23 cellular contexts compared by ENCODE assay signal in the genomic region with DNA sequence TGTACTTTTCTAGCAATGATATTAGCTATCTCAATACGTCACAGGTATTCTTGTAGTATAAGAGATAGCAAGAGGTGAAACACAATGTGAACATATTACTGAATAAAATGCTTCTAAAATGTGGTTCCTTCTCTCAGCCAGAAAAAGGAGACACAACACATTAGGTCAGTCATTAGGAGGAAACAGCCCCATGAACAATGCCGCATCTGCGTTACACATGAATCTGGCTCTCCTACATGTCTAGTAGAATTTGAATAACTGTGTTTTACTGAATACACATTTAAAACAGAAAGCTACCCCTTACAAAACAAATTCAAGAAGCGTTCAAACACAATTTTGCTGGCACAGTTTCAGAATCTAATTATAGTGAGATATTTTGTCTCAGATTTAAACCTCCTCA. TPM values are rescaled to one million over a fixed set of nuclear protein-coding genes. Genes with fewer than 3 reads are reported as not detected.
DNase-seq lines count a peak whose midpoint lies in the region; ATAC-seq and TF ChIP-seq lines count a peak whose summit lies in the region.
"Had no signal": no experiment of that assay in that cellular context is flagged by ENCODE, and none has a peak within 500 bp of the region (broad histone marks: within the 10 kb centered on the region; RNA-seq: fewer than 3 reads in every experiment).

No MANE protein-coding gene starts in this region.

- no peaks in the 10 kb centered on the region for H3K9me3 Mint-ChIP-seq in CD8-positive, alpha-beta memory T cell
- H3K9me3 Mint-ChIP-seq in T-cell = no peaks in the 10 kb centered on the region
- H3K9me3 Mint-ChIP-seq: stimulated activated effector memory CD8-positive, alpha-beta T cell treated with anti-CD3 and anti-CD28 coated beads, Interleukin-12 subunit alpha, Interleukin-12 subunit beta, amount 100 ng/mL, for 72 hours had no signal

- no peaks in the 10 kb centered on the region for H3K27me3 ChIP-seq in CD8-positive, alpha-beta memory T cell (ENCODE audit: insufficient read depth, low read length, poor library complexity, severe bottlenecking)
- H3K27me3 ChIP-seq in left lung = no peaks in the 10 kb centered on the region
- no peaks in the 10 kb centered on the region for H3K27me3 ChIP-seq in adrenal gland
- H3K27me3 ChIP-seq: BLaER1, colonic mucosa, gastrocnemius medialis, neutrophil, right atrium auricular region, SJSA1, tibial artery had no signal

- H3K4me1 ChIP-seq in CD8-positive, alpha-beta memory T cell (ENCODE audit: insufficient read depth, low read length) = no peaks in the 10 kb centered on the region
- H3K4me1 ChIP-seq in left lung (no peaks in the 10 kb centered on the region), adrenal gland (replicated peaks in 1 of 2) (no peaks in the 10 kb centered on the region)
- H3K4me1 ChIP-seq: BLaER1, colonic mucosa, right atrium auricular region had no signal

- peaks cover 13 to 28% (median 19%) of the 10 kb centered on the region in 3 donors for H3K4me1 Mint-ChIP-seq in CD8-positive, alpha-beta memory T cell
- peaks cover 9 to 23% (median 18%) of the 10 kb centered on the region in 3 donors for H3K4me1 Mint-ChIP-seq in T-cell

- no peak for TF ChIP-seq CTCF in left lung (IDR thresholded peaks at IDR 0.05)
- TF ChIP-seq CTCF in adrenal gland (IDR thresholded peaks at IDR 0.05) = no peak

- no peak for DNase-seq in CD8-positive, alpha-beta memory T cell
- DNase-seq in NCI-H1105 (lab: John Stamatoyannopoulos, UW) (peak; percentile 26), T-cell (no peak), left lobe of liver (ENCODE audit: low spot score) (no peak), left lung (no peak), HCEC 1CT (no peak), adrenal gland (no peak)
- DNase-seq in effector CD8-positive, alpha-beta T cell (lab: John Stamatoyannopoulos, UW) = no peak
- DNase-seq: colonic mucosa, DMS153, gastrocnemius medialis, left cardiac atrium, mucosa of descending colon, NCI-H1417 treated with DMSO at 0.1 percent for 48 hours, NCI-H524, T-helper 9 cell, tibial artery had no signal

- no peak overlapping the region for H3K27ac ChIP-seq in CD8-positive, alpha-beta memory T cell (ENCODE audit: low read depth, low read length)
- H3K27ac ChIP-seq in left lung (no peak overlapping the region), adrenal gland (no peak overlapping the region)
- H3K27ac ChIP-seq: BLaER1, colonic mucosa, epithelial cell of prostate, gastrocnemius medialis, neutrophil, right atrium auricular region, SJSA1, tibial artery had no signal

- intact Hi-C loops in left lung (cut with DNase I) (no loop called here), adrenal gland (cut with DNase I) (loop anchor here in 1 of 2 donors (5.0 kb wide), 1 partner anchor 876 kb away; no protein-coding TSS in a partner anchor)

- ATAC-seq in T-cell (replicated peaks in 1 of 4) = no peak
- ATAC-seq in left lobe of liver = peak; percentile 44
- no peak for ATAC-seq in left lung
- ATAC-seq: gastrocnemius medialis; left cardiac atrium; mucosa of descending colon; stimulated activated effector memory CD8-positive, alpha-beta T cell treated with anti-CD3 and anti-CD28 coated beads, Interleukin-12 subunit alpha, Interleukin-12 subunit beta, amount 100 ng/mL, for 72 hours had no signal

- H3K4me3 ChIP-seq in CD8-positive, alpha-beta memory T cell (ENCODE audit: low read length) = no peak overlapping the region
- no peak overlapping the region for H3K4me3 ChIP-seq in left lung
- H3K4me3 ChIP-seq in adrenal gland = no peak overlapping the region
- H3K4me3 ChIP-seq: BLaER1, colonic mucosa, gastrocnemius medialis, mucosa of descending colon, right atrium auricular region, SJSA1, tibial artery had no signal

- H3K4me3 Mint-ChIP-seq in CD8-positive, alpha-beta memory T cell = peak overlapping the region in 6 of 7 donors; percentile 42 to 65 (median 57)
- peak overlapping the region; percentile 29 to 46 (median 33) for H3K4me3 Mint-ChIP-seq in T-cell
- H3K4me3 Mint-ChIP-seq: stimulated activated effector memory CD8-positive, alpha-beta T cell treated with anti-CD3 and anti-CD28 coated beads, Interleukin-12 subunit alpha, Interleukin-12 subunit beta, amount 100 ng/mL, for 72 hours had no signal

- CTCF ChIA-PET in CD8-positive, alpha-beta memory T cell (lab: Charles Lee) = no interaction called here
- CTCF ChIA-PET in T-cell (lab: Charles Lee) = interaction anchor here (0.6 to 0.9 kb wide), 2 partner anchors 12 to 1241 kb away, joined by 3 to 5 read pairs; no protein-coding TSS in a partner anchor

- TF ChIP-seq POLR2A in adrenal gland (IDR thresholded peaks at IDR 0.05) = no peak

- peak overlapping the region in 1 of 8 donors; percentile 12 for H3K27ac Mint-ChIP-seq in CD8-positive, alpha-beta memory T cell
- no peak overlapping the region for H3K27ac Mint-ChIP-seq in T-cell
- H3K27ac Mint-ChIP-seq: stimulated activated effector memory CD8-positive, alpha-beta T cell treated with anti-CD3 and anti-CD28 coated beads, Interleukin-12 subunit alpha, Interleukin-12 subunit beta, amount 100 ng/mL, for 72 hours had no signal

- WGBS in adrenal gland, 4 donors = 69 to 74% (median 72%) methylated on average over 4 of the region's 4 CpGs

- POLR2A ChIA-PET in CD8-positive, alpha-beta memory T cell (lab: Charles Lee) = interaction anchor here (0.6 kb wide), 1 partner anchor 14 kb away, joined by 3 read pairs; no protein-coding TSS in a partner anchor
- POLR2A ChIA-PET in T-cell (lab: Charles Lee) = no interaction called here

- H3K36me3 Mint-ChIP-seq in CD8-positive, alpha-beta memory T cell = no peaks in the 10 kb centered on the region
- no peaks in the 10 kb centered on the region for H3K36me3 Mint-ChIP-seq in T-cell
- H3K36me3 Mint-ChIP-seq: stimulated activated effector memory CD8-positive, alpha-beta T cell treated with anti-CD3 and anti-CD28 coated beads, Interleukin-12 subunit alpha, Interleukin-12 subunit beta, amount 100 ng/mL, for 72 hours had no signal

- H3K27me3 Mint-ChIP-seq in CD8-positive, alpha-beta memory T cell = peaks cover 3 to 8% of the 10 kb centered on the region in 2 donors
- H3K27me3 Mint-ChIP-seq in T-cell = peaks cover 0 to 21% of the 10 kb centered on the region in 2 donors

- no peaks in the 10 kb centered on the region for H3K9me3 ChIP-seq in CD8-positive, alpha-beta memory T cell (ENCODE audit: low read length)
- H3K9me3 ChIP-seq in left lung (no peaks in the 10 kb centered on the region), adrenal gland (replicated peaks in 1 of 3) (no peaks in the 10 kb centered on the region)
- H3K9me3 ChIP-seq: BLaER1, colonic mucosa, gastrocnemius medialis, mucosa of descending colon, neutrophil, right atrium auricular region, SJSA1, tibial artery had no signal

- no peaks in the 10 kb centered on the region for H3K36me3 ChIP-seq in CD8-positive, alpha-beta memory T cell (ENCODE audit: insufficient read depth, low read length)
- H3K36me3 ChIP-seq in left lung (no peaks in the 10 kb centered on the region), adrenal gland (replicated peaks in 1 of 2) (no peaks in the 10 kb centered on the region)
- H3K36me3 ChIP-seq: BLaER1, colonic mucosa, gastrocnemius medialis, neutrophil, right atrium auricular region, SJSA1, tibial artery had no signal

RNA-seq across cellular contexts. Expression of a gene that starts 51.7 kb away (rescaled TPM):
- 10 to 100 TPM in 1 of 2 experiments, 1 to 10 TPM in 1; 9.8 to 12.1 TPM for total RNA-seq in CD8-positive, alpha-beta memory T cell
- 2.0 TPM for polyA plus RNA-seq in CD8-positive, alpha-beta memory T cell
- 1 to 10 TPM; 1.1 to 2.4 (median 1.5) TPM for total RNA-seq in T-cell
- 1.2 TPM for total RNA-seq in left lobe of liver
- total RNA-seq in left lung = 1 to 10 TPM; 5.3 to 5.4 TPM
- total RNA-seq in adrenal gland = 10 to 100 TPM in 2 of 8 donors, 1 to 10 TPM in 6; 5.0 to 15.5 (median 8.4) TPM
- 10 to 100 TPM in 1 of 3 donors, 1 to 10 TPM in 2; 4.0 to 11.5 (median 6.8) TPM for polyA plus RNA-seq in adrenal gland

RNA-seq across cellular contexts. Expression of a gene that starts 52.9 kb away (rescaled TPM):
- 10 to 100 TPM; 82.2 to 84.2 TPM for total RNA-seq in CD8-positive, alpha-beta memory T cell
- 38.7 TPM for polyA plus RNA-seq in CD8-positive, alpha-beta memory T cell
- 10 to 100 TPM; 42.8 to 72.9 (median 44.4) TPM for total RNA-seq in T-cell
- total RNA-seq in left lobe of liver = 4.6 TPM
- 1 to 10 TPM; 8.8 to 9.1 TPM for total RNA-seq in left lung
- 10 to 100 TPM in 5 of 8 donors, 1 to 10 TPM in 3; 4.2 to 13.8 (median 10.2) TPM for total RNA-seq in adrenal gland
- polyA plus RNA-seq in adrenal gland = 1 to 10 TPM; 2.3 to 8.3 (median 4.5) TPM
